24 cellular contexts compared by ENCODE assay signal in genomic region chr17:37194208-37194607, GRCh38.
"Had no signal": no experiment of that assay in that cellular context is flagged by ENCODE, and none has a peak within 500 bp of the region (broad histone marks: within the 10 kb centered on the region; RNA-seq: fewer than 3 reads in every experiment).

No MANE protein-coding gene starts in this region.

- H3K4me1 Mint-ChIP-seq: activated CD4-positive, alpha-beta memory T cell treated with anti-CD3 and anti-CD28 coated beads, Interleukin-2, amount 10 ng/mL, durations not matched to agents 7 days and 5 days; activated naive CD8-positive, alpha-beta T cell treated with anti-CD3 and anti-CD28 coated beads, Interleukin-2, amount 10 ng/mL, durations not matched to agents 7 days and 5 days; nephron progenitor cell; T-cell had no signal

- H3K4me1 ChIP-seq: foreskin keratinocyte, left ventricle myocardium inferior, tibial artery had no signal

- H3K4me3 ChIP-seq: hepatocyte, left ventricle myocardium inferior, tibial artery had no signal

- H3K4me3 Mint-ChIP-seq: activated CD4-positive, alpha-beta memory T cell treated with anti-CD3 and anti-CD28 coated beads, Interleukin-2, amount 10 ng/mL, durations not matched to agents 7 days and 5 days; activated CD4-positive, alpha-beta T cell treated with anti-CD3 and anti-CD28 coated beads for 36 hours; activated naive CD8-positive, alpha-beta T cell treated with anti-CD3 and anti-CD28 coated beads, Interleukin-2, amount 10 ng/mL, durations not matched to agents 7 days and 5 days; brain; nephron progenitor cell; T-cell had no signal

- H3K4me2 ChIP-seq: hepatocyte had no signal

- FAIRE-seq: colon, kidney, urothelium cell line had no signal

- H3K27ac ChIP-seq: foreskin keratinocyte, hepatocyte, left ventricle myocardium inferior, tibial artery had no signal

- H3K27me3 ChIP-seq: foreskin keratinocyte, hepatocyte, tibial artery had no signal

- DNase-seq: activated CD4-positive, alpha-beta memory T cell treated with anti-CD3 and anti-CD28 coated beads, Interleukin-2, amount 10 ng/mL, durations not matched to agents 7 days and 5 days; activated CD4-positive, alpha-beta T cell treated with anti-CD3 and anti-CD28 coated beads for 36 hours; activated naive CD4-positive, alpha-beta T cell treated with Interleukin-2 at 50 U/mL for 16 hours; activated naive CD8-positive, alpha-beta T cell treated with anti-CD3 and anti-CD28 coated beads, Interleukin-2, amount 10 ng/mL, durations not matched to agents 7 days and 5 days; activated T-cell treated with anti-CD3 and anti-CD28 coated beads, Interleukin-2, amount 50 U/mL, for 1 hour; anterior cingulate cortex; caudate nucleus; foreskin keratinocyte; kidney; left ventricle myocardium inferior; mammary epithelial cell; nephron progenitor cell; occipital lobe; posterior cingulate gyrus; stimulated activated CD8-positive, alpha-beta memory T cell treated with anti-CD3 and anti-CD28 coated beads, Interleukin-4, amount 100 ng/mL, for 48 hours; stimulated activated naive CD4-positive, alpha-beta T cell treated with Interleukin-2 at 50 U/mL for 16 hours; T-cell; T-helper 9 cell; tibial artery had no signal

- H3K9me3 Mint-ChIP-seq: activated CD4-positive, alpha-beta memory T cell treated with anti-CD3 and anti-CD28 coated beads, Interleukin-2, amount 10 ng/mL, durations not matched to agents 7 days and 5 days; activated naive CD8-positive, alpha-beta T cell treated with anti-CD3 and anti-CD28 coated beads, Interleukin-2, amount 10 ng/mL, durations not matched to agents 7 days and 5 days; activated T-helper 2 cell treated with anti-CD3 and anti-CD28 coated beads, Interferon-gamma antibody, Interleukin-2, Interleukin-4, amounts not matched to agents 10 μg/mL and 5 μg/mL and 100 μg/mL, durations not matched to agents 14 hours and 24 hours and 36 hours; brain; nephron progenitor cell; T-cell had no signal

- H3K27me3 Mint-ChIP-seq: activated CD4-positive, alpha-beta memory T cell treated with anti-CD3 and anti-CD28 coated beads, Interleukin-2, amount 10 ng/mL, durations not matched to agents 7 days and 5 days; activated CD4-positive, alpha-beta T cell treated with anti-CD3 and anti-CD28 coated beads for 36 hours; activated naive CD8-positive, alpha-beta T cell treated with anti-CD3 and anti-CD28 coated beads, Interleukin-2, amount 10 ng/mL, durations not matched to agents 7 days and 5 days; T-cell had no signal

- ATAC-seq: activated CD4-positive, alpha-beta T cell treated with anti-CD3 and anti-CD28 coated beads for 36 hours; foreskin keratinocyte; T-cell had no signal

- H3K9me3 ChIP-seq: left ventricle myocardium inferior, tibial artery had no signal

- H3K27ac Mint-ChIP-seq: activated CD4-positive, alpha-beta memory T cell treated with anti-CD3 and anti-CD28 coated beads, Interleukin-2, amount 10 ng/mL, durations not matched to agents 7 days and 5 days; activated CD4-positive, alpha-beta T cell treated with anti-CD3 and anti-CD28 coated beads for 36 hours; activated naive CD8-positive, alpha-beta T cell treated with anti-CD3 and anti-CD28 coated beads, Interleukin-2, amount 10 ng/mL, durations not matched to agents 7 days and 5 days; activated T-helper 2 cell treated with anti-CD3 and anti-CD28 coated beads, Interferon-gamma antibody, Interleukin-2, Interleukin-4, amounts not matched to agents 10 μg/mL and 5 μg/mL and 100 μg/mL, durations not matched to agents 14 hours and 24 hours and 36 hours; brain; T-cell had no signal
